14 cellular contexts compared by ENCODE assay signal in the genomic region with DNA sequence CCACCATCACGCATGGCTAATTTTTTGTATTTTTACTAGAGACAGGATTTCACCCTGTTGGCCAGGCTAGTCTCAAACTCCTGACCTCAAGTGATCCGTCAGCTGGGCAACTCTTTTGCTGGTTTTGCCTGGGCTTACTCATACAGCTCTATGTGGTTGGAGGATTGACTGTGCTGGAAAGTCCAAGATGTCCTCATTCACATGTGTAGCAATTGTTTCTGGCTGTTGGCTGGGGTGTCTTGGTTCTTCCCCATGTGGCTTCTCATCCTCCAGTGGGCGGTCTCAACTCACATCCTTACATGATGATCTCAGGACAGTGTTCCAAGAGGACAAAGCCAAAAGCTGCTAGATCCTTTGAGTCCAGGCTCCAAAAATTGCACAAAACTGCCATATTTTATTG. TPM values are rescaled to one million over a fixed set of nuclear protein-coding genes. Genes with fewer than 3 reads are reported as not detected.
DNase-seq lines count a peak whose midpoint lies in the region; ATAC-seq and TF ChIP-seq lines count a peak whose summit lies in the region.
"Had no signal": no experiment of that assay in that cellular context is flagged by ENCODE, and none has a peak within 500 bp of the region (broad histone marks: within the 10 kb centered on the region; RNA-seq: fewer than 3 reads in every experiment).

No MANE protein-coding gene starts in this region.

- 97% methylated on average over 3 of the region's 3 CpGs for WGBS in right cardiac atrium

- no peak for DNase-seq in activated CD4-positive, CD25-positive, alpha-beta regulatory T cell (lab: John Stamatoyannopoulos, UW)
- DNase-seq in myocyte (ENCODE audit: low read depth), result peak; percentile 44
- no peak for DNase-seq in right cardiac atrium
- DNase-seq in H7, result no peak
- DNase-seq in Peyer's patch, result no peak
- DNase-seq: KG1; NCI-H510A; stimulated activated CD4-positive, alpha-beta T cell treated with anti-CD3 and anti-CD28 coated beads, Interleukin-1b, Interleukin-23, amount 100 ng/mL, for 48 hours had no signal

- H3K4me3 ChIP-seq in right cardiac atrium (ENCODE audit: low read length), result no peak overlapping the region
- H3K4me3 ChIP-seq in H7 (ENCODE audit: insufficient read depth, low read depth, low read length), result no peak overlapping the region
- H3K4me3 ChIP-seq in Peyer's patch, result no peak overlapping the region
- H3K4me3 ChIP-seq: HAP-1, neural progenitor cell had no signal

- TF ChIP-seq CTCF in Peyer's patch (IDR thresholded peaks at IDR 0.05), result no peak

- no peaks in the 10 kb centered on the region for H3K4me1 ChIP-seq in right cardiac atrium (ENCODE audit: control insufficient read depth, insufficient read depth, low read length)
- no peaks in the 10 kb centered on the region for H3K4me1 ChIP-seq in Peyer's patch
- H3K4me1 ChIP-seq: HAP-1, neural progenitor cell had no signal

- no peak for TF ChIP-seq POLR2A in Peyer's patch (IDR thresholded peaks at IDR 0.05)

- ATAC-seq in activated CD4-positive, CD25-positive, alpha-beta regulatory T cell treated with anti-CD3 and anti-CD28 coated beads, Interleukin-2, amount 50 U/mL, for 24 hours, result peak; percentile 35 to 66
- ATAC-seq in GM21717 (IDR thresholded peaks at IDR 0.05; ENCODE audit: unreplicated experiment), result peak; percentile 93
- peak; percentile 97 for ATAC-seq in HG03442 (IDR thresholded peaks at IDR 0.05; ENCODE audit: unreplicated experiment)
- ATAC-seq in right cardiac atrium, result no peak

- no peaks in the 10 kb centered on the region for H3K36me3 ChIP-seq in H7 (replicated peaks; ENCODE audit: control insufficient read depth, insufficient read depth, low read length)
- no peaks in the 10 kb centered on the region for H3K36me3 ChIP-seq in Peyer's patch
- H3K36me3 ChIP-seq: HAP-1, neural progenitor cell had no signal

- H3K27ac ChIP-seq in right cardiac atrium (ENCODE audit: low read length), result no peak overlapping the region
- no peak overlapping the region for H3K27ac ChIP-seq in Peyer's patch
- H3K27ac ChIP-seq: neural progenitor cell had no signal

- intact Hi-C loops in right cardiac atrium (cut with DNase I), result no loop called here

- H3K27me3 ChIP-seq in right cardiac atrium (ENCODE audit: control insufficient read depth, insufficient read depth) (no peaks in the 10 kb centered on the region), H7 (ENCODE audit: control insufficient read depth, insufficient read depth, low read length) (no peaks in the 10 kb centered on the region), Peyer's patch (no peaks in the 10 kb centered on the region)
- H3K27me3 ChIP-seq: neural progenitor cell had no signal

- no peaks in the 10 kb centered on the region for H3K9me3 ChIP-seq in right cardiac atrium (ENCODE audit: control insufficient read depth, low read length)
- H3K9me3 ChIP-seq in Peyer's patch, result no peaks in the 10 kb centered on the region
- H3K9me3 ChIP-seq: HAP-1 had no signal

RNA-seq across cellular contexts. Expression of a gene that starts 53.3 kb away (rescaled TPM):
- not detected in 2 replicates for total RNA-seq in myocyte
- not detected for polyA plus RNA-seq in myocyte (2012)
- under 1 TPM in 3 of 4 donors, not detected in 1; 0.20 to 0.49 (median 0.26) TPM for total RNA-seq in right cardiac atrium
- 0.23 TPM for polyA plus RNA-seq in right cardiac atrium
- not detected in 2 replicates for total RNA-seq in H7 (2014; rRNA removed; shearing (Covaris generic))
- not detected for total RNA-seq in Peyer's patch
- total RNA-seq: ureter had no signal

Comparison
In these comparisons a context has a peak if more than half of its experiments do, and no peak if none do; other contexts are left out.
1. ATAC-seq: peak in activated CD4-positive, CD25-positive, alpha-beta regulatory T cell treated with anti-CD3 and anti-CD28 coated beads, Interleukin-2, amount 50 U/mL, for 24 hours (2 of 2), GM21717 (single experiment) and HG03442 (single experiment); none in right cardiac atrium (0 of 2).